1 cellular context compared by ENCODE assay signal in the genomic region with DNA sequence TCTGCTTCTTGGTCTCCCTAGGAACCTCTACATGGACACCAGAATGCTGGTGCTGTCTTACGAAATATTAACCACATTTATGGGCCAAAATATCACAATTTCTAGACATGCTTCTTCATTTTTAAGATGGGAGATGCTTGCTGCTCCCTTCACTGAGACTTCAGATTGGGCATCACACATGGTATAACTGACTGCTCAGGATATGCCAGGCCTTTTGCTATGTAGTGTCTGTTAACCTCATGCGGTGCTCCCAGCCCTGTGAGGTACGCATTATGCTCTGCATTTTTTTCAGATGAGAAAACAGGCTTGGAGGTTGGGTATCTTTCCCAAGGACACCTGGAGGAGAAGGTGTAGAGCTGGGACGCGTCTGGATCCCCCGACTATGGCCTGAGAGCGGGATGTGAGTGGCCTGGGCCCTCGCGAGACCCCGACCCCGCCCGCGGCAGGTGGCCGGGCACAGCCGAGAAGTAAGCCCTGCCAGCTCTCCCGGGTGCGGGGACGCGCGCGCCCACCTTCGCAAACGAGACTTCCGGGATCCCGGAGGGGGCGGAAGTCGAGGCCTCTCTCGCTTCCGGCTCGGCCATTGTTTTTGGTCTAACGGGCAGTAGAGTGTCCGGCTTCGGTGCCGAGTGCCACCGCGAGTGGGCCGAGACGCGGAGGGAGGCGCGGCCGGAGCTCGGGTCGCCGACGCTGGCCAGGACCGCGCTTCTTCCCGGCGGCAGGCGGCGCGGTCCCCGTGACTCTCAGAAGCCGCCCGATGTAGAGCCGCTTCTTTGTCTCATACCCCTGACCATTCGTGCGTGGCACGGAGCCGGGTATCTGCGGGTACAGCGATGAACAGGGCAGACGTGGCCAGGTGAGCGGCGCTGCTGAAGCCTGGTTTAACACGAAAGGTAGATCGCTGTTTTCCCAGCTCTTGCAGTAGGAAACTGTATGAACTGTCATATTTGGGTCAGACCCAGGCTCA.
A peak's percentile ranks its signal among the peaks of the same experiment; 100 is the strongest.
TF ChIP-seq lines count a peak whose summit lies in the region.

ZKSCAN7 (plus strand) TSS at position 568 of the 967 bp plus-strand sequence. CDS start 1,855 bp downstream, outside the sequence.

TF ChIP-seq in HepG2, 621 proteins besides CTCF, POLR2A, EP300 and RAD21 (continued from another document and continues in another):
- TF ChIP-seq, protein P1, sequence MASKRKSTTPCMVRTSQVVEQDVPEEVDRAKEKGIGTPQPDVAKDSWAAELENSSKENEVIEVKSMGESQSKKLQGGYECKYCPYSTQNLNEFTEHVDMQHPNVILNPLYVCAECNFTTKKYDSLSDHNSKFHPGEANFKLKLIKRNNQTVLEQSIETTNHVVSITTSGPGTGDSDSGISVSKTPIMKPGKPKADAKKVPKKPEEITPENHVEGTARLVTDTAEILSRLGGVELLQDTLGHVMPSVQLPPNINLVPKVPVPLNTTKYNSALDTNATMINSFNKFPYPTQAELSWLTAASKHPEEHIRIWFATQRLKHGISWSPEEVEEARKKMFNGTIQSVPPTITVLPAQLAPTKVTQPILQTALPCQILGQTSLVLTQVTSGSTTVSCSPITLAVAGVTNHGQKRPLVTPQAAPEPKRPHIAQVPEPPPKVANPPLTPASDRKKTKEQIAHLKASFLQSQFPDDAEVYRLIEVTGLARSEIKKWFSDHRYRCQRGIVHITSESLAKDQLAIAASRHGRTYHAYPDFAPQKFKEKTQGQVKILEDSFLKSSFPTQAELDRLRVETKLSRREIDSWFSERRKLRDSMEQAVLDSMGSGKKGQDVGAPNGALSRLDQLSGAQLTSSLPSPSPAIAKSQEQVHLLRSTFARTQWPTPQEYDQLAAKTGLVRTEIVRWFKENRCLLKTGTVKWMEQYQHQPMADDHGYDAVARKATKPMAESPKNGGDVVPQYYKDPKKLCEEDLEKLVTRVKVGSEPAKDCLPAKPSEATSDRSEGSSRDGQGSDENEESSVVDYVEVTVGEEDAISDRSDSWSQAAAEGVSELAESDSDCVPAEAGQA (IDR thresholded peaks at IDR 0.05; ENCODE audit: low read depth), result no peak; the same call in 1 of the 2 replicates
- TF ChIP-seq, protein P1 (CRISPR knock-in tag; IDR thresholded peaks at IDR 0.05; ENCODE audit: borderline replicate concordance), result no peak
- no peak for TF ChIP-seq ZBTB40 (IDR thresholded peaks at IDR 0.05)
- TF ChIP-seq ZBTB40 (CRISPR knock-in tag; IDR thresholded peaks at IDR 0.05), result no peak
- no peak for TF ChIP-seq ZNF652 (CRISPR knock-in tag; IDR thresholded peaks at IDR 0.05; ENCODE audit: borderline replicate concordance, low read depth)
- TF ChIP-seq KAT7 (CRISPR knock-in tag; IDR thresholded peaks at IDR 0.05; ENCODE audit: borderline replicate concordance), result no peak
- no peak for TF ChIP-seq PHF21A (CRISPR knock-in tag; IDR thresholded peaks at IDR 0.05)
- TF ChIP-seq, protein P2, sequence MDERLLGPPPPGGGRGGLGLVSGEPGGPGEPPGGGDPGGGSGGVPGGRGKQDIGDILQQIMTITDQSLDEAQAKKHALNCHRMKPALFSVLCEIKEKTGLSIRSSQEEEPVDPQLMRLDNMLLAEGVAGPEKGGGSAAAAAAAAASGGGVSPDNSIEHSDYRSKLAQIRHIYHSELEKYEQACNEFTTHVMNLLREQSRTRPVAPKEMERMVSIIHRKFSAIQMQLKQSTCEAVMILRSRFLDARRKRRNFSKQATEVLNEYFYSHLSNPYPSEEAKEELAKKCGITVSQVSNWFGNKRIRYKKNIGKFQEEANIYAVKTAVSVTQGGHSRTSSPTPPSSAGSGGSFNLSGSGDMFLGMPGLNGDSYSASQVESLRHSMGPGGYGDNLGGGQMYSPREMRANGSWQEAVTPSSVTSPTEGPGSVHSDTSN (CRISPR knock-in tag; IDR thresholded peaks at IDR 0.05), result no peak
- TF ChIP-seq YEATS4 (CRISPR knock-in tag; IDR thresholded peaks at IDR 0.05; ENCODE audit: borderline replicate concordance), result peak; percentile 77
- no peak for TF ChIP-seq NFE2L1 (CRISPR knock-in tag; IDR thresholded peaks at IDR 0.05; ENCODE audit: borderline replicate concordance)
- TF ChIP-seq, protein P3, sequence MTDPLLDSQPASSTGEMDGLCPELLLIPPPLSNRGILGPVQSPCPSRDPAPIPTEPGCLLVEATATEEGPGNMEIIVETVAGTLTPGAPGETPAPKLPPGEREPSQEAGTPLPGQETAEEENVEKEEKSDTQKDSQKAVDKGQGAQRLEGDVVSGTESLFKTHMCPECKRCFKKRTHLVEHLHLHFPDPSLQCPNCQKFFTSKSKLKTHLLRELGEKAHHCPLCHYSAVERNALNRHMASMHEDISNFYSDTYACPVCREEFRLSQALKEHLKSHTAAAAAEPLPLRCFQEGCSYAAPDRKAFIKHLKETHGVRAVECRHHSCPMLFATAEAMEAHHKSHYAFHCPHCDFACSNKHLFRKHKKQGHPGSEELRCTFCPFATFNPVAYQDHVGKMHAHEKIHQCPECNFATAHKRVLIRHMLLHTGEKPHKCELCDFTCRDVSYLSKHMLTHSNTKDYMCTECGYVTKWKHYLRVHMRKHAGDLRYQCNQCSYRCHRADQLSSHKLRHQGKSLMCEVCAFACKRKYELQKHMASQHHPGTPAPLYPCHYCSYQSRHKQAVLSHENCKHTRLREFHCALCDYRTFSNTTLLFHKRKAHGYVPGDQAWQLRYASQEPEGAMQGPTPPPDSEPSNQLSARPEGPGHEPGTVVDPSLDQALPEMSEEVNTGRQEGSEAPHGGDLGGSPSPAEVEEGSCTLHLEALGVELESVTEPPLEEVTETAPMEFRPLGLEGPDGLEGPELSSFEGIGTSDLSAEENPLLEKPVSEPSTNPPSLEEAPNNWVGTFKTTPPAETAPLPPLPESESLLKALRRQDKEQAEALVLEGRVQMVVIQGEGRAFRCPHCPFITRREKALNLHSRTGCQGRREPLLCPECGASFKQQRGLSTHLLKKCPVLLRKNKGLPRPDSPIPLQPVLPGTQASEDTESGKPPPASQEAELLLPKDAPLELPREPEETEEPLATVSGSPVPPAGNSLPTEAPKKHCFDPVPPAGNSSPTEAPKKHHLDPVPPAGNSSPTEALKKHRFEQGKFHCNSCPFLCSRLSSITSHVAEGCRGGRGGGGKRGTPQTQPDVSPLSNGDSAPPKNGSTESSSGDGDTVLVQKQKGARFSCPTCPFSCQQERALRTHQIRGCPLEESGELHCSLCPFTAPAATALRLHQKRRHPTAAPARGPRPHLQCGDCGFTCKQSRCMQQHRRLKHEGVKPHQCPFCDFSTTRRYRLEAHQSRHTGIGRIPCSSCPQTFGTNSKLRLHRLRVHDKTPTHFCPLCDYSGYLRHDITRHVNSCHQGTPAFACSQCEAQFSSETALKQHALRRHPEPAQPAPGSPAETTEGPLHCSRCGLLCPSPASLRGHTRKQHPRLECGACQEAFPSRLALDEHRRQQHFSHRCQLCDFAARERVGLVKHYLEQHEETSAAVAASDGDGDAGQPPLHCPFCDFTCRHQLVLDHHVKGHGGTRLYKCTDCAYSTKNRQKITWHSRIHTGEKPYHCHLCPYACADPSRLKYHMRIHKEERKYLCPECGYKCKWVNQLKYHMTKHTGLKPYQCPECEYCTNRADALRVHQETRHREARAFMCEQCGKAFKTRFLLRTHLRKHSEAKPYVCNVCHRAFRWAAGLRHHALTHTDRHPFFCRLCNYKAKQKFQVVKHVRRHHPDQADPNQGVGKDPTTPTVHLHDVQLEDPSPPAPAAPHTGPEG (CRISPR knock-in tag; IDR thresholded peaks at IDR 0.05), result 0 out of 2 replicates have a peak, but pooled peaks have one; percentile 37
- no peak for TF ChIP-seq NFYB (CRISPR knock-in tag; IDR thresholded peaks at IDR 0.05)
- TF ChIP-seq SIN3A (IDR thresholded peaks at IDR 0.05; ENCODE audit: borderline replicate concordance, low read depth, low read length), result no peak
- TF ChIP-seq IRX3 (CRISPR knock-in tag; IDR thresholded peaks at IDR 0.05; ENCODE audit: borderline replicate concordance, low read depth), result no peak
- TF ChIP-seq KDM5B (CRISPR knock-in tag; IDR thresholded peaks at IDR 0.05; ENCODE audit: borderline replicate concordance), result peak; percentile 85
- TF ChIP-seq ZNF878 (CRISPR knock-in tag; IDR thresholded peaks at IDR 0.05), result no peak
- TF ChIP-seq BRCA1 (CRISPR knock-in tag; IDR thresholded peaks at IDR 0.05), result 0 out of 2 replicates have a peak, but pooled peaks have one; percentile 29
- TF ChIP-seq, protein P4, sequence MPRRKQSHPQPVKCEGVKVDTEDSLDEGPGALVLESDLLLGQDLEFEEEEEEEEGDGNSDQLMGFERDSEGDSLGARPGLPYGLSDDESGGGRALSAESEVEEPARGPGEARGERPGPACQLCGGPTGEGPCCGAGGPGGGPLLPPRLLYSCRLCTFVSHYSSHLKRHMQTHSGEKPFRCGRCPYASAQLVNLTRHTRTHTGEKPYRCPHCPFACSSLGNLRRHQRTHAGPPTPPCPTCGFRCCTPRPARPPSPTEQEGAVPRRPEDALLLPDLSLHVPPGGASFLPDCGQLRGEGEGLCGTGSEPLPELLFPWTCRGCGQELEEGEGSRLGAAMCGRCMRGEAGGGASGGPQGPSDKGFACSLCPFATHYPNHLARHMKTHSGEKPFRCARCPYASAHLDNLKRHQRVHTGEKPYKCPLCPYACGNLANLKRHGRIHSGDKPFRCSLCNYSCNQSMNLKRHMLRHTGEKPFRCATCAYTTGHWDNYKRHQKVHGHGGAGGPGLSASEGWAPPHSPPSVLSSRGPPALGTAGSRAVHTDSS (CRISPR knock-in tag; conservative IDR thresholded peaks at IDR 0.05), result no peak
- TF ChIP-seq ZNF557 (CRISPR knock-in tag; IDR thresholded peaks at IDR 0.05), result no peak
- TF ChIP-seq RXRA (CRISPR knock-in tag; IDR thresholded peaks at IDR 0.05), result no peak
- no peak for TF ChIP-seq ZSCAN29 (CRISPR knock-in tag; conservative IDR thresholded peaks at IDR 0.05)
